1 cellular context compared by ENCODE assay signal in the genomic region with DNA sequence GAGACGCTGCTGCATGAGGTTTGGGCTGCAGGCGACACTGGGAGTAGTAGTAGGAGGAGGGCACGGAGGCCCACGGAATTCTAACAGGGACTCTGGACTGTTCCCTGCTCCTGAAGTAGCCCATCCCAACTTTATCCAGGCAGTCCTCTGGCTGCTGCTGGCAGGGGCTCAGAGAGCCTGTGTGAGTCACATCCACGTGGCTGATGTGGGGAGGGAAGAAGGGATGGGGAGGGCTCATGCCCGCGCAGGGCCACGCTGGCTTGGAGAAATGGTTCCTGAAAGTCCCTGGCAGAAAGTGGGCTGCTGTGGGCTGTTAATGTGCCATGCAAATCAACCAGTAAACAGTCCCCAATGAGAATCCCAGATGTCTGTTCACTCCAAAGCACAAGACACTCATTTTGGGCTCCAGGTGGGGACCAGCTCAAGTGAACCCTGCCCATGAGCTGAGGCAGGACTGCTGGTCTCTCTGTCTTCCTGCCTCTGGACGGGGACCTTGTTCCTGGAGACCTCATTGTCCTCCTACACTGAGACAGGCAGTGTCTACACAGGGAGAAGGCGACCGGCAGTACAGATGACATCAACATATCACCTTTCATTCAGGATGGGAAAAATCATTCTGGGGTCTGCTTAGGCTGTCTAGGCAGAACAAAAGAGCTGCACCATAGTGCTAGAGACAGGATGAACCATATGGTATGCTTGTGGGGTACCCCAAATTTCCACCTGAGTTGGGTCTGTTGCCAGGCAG.
A peak's percentile ranks its signal among the peaks of the same experiment; 100 is the strongest.
TF ChIP-seq lines count a peak whose summit lies in the region.

No MANE protein-coding gene starts in this region.

TF ChIP-seq in K562, 482 proteins besides CTCF, POLR2A, EP300 and RAD21 (continued from another document):
- TF ChIP-seq NRF1 (conservative IDR thresholded peaks at IDR 0.05 in 1 of 2, IDR thresholded peaks at IDR 0.05 in 1 of 2), result peak; percentile 34 to 50; a peak in 2 of 4 replicates
- no peak for TF ChIP-seq MYC (IDR thresholded peaks at IDR 0.05; ENCODE audit: low read depth, low read length)
- TF ChIP-seq MYC (CRISPR knock-in tag; IDR thresholded peaks at IDR 0.05; ENCODE audit: borderline replicate concordance, low read depth), result no peak
- TF ChIP-seq KAT7 (CRISPR knock-in tag; IDR thresholded peaks at IDR 0.05; ENCODE audit: borderline replicate concordance), result no peak
- no peak for TF ChIP-seq CBFA2T3 (IDR thresholded peaks at IDR 0.05)
- peak; percentile 95 for TF ChIP-seq FOSL1 (tag; conservative IDR thresholded peaks at IDR 0.05)
